Comparison of ENCODE assay signal across 13 cellular contexts in genomic region chr17:76840884-76841775, GRCh38. TPM values are rescaled to one million over a fixed set of nuclear protein-coding genes. Genes with fewer than 3 reads are reported as not detected.
DNase-seq lines count a peak whose midpoint lies in the region; ATAC-seq, FAIRE-seq and TF ChIP-seq lines count a peak whose summit lies in the region.
"Had no signal": no experiment of that assay in that cellular context is flagged by ENCODE, and none has a peak within 500 bp of the region (broad histone marks: within the 10 kb centered on the region; RNA-seq: fewer than 3 reads in every experiment).

No MANE protein-coding gene starts in this region.

- H3K4me1 Mint-ChIP-seq in neural progenitor cell = peaks cover 39% of the 10 kb centered on the region

- H3K27me3 ChIP-seq in K562 (ENCODE audit: control insufficient read depth in 2 of 2, insufficient read depth in 2 of 2, low read length in 2 of 2) (no peaks in the 10 kb centered on the region; a peak in 2 of 5 replicates), neural progenitor cell (no peaks in the 10 kb centered on the region)

- H3K9me1 ChIP-seq in K562 (ENCODE audit: control insufficient read depth, insufficient read depth, low read length) = peaks cover 3% of the 10 kb centered on the region

- peaks cover 21% of the 10 kb centered on the region for H3K27me3 Mint-ChIP-seq in neural progenitor cell (ENCODE audit: insufficient read depth, low read depth)

- intact Hi-C loops in K562 (cut with micrococcal nuclease) = no loop called here

- WGBS in K562 (ENCODE audit: insufficient coverage, low coverage, missing lambda C conversion rate) = 0% methylated on average over 5 of the region's 8 CpGs

- DNase-seq in EH (ENCODE audit: low read depth) (peak; percentile 14), M059J (ENCODE audit: low read depth) (peak; percentile 23), K562 (ENCODE audit: extremely low read depth in 1 of 4, low spot score in 3 of 4) (peak in 2 of 4 experiments; percentile 35 to 50), neural progenitor cell (ENCODE audit: low spot score) (peak; percentile 45), T1000 (lab: John Stamatoyannopoulos, UW) (no peak)
- DNase-seq: activated CD4-positive, CD25-positive, alpha-beta regulatory T cell; CD4-positive, alpha-beta T cell; heart right ventricle; NCI-H1048; stimulated activated CD4-positive, alpha-beta T cell treated with anti-CD3 and anti-CD28 coated beads, Interleukin-4, amount 100 ng/mL, for 1 hour had no signal

- peak overlapping the region in 1 of 2 experiments; percentile 86; a peak in 2 of 4 replicates for H3K9ac ChIP-seq in K562 (ENCODE audit: insufficient read depth in 1 of 2, low read depth in 2 of 2, low read length in 2 of 2)
- H3K9ac ChIP-seq in neural progenitor cell = no peak overlapping the region

- in situ Hi-C loops in K562 (cut with MboI) = no loop called here

- no peaks in the 10 kb centered on the region; the same call in 1 of the 2 replicates for H4K20me1 ChIP-seq in K562 (replicated peaks; ENCODE audit: control insufficient read depth, insufficient read depth, low read length)
- no peaks in the 10 kb centered on the region for H4K20me1 ChIP-seq in neural progenitor cell (ENCODE audit: low read depth)

- no peak for TF ChIP-seq POLR2A in K562 (conservative IDR thresholded peaks at IDR 0.05)

- H3K27ac ChIP-seq in K562 (ENCODE audit: extremely low read depth, low read depth, low read length) = no peak overlapping the region
- H3K27ac ChIP-seq in neural progenitor cell = no peak overlapping the region
- H3K27ac ChIP-seq: heart right ventricle had no signal

- peak overlapping the region; percentile 7; the same call in 1 of the 2 replicates for H3K4me2 ChIP-seq in K562 (ENCODE audit: insufficient read depth, low read length)
- peak overlapping the region; percentile 86 for H3K4me2 ChIP-seq in neural progenitor cell

- TF ChIP-seq CTCF in K562 (IDR thresholded peaks at IDR 0.05 in 2 of 3, conservative IDR thresholded peaks at IDR 0.05 in 1 of 3; ENCODE audit: insufficient read depth in 2 of 3, low read depth in 1 of 3, low read length in 3 of 3) = no peak
- no peak for TF ChIP-seq CTCF in neural progenitor cell (IDR thresholded peaks at IDR 0.05)

- TF ChIP-seq RAD21 in K562 (CRISPR knock-in tag; conservative IDR thresholded peaks at IDR 0.05 in 1 of 2, IDR thresholded peaks at IDR 0.05 in 1 of 2) = no peak

- CTCF ChIA-PET in K562 (lab: Yijun Ruan, JAX; ENCODE audit: low intra/inter-chr PET ratio) = no interaction called here

- ATAC-seq in K562 = no peak
- no peak for ATAC-seq in HG02678 (IDR thresholded peaks at IDR 0.05; ENCODE audit: unreplicated experiment)
- ATAC-seq in GM19023 (IDR thresholded peaks at IDR 0.05; ENCODE audit: unreplicated experiment) = no peak

- peaks cover 25% of the 10 kb centered on the region for H3F3A ChIP-seq in neural progenitor cell (ENCODE audit: low read depth)

- H3K36me3 Mint-ChIP-seq in neural progenitor cell = no peaks in the 10 kb centered on the region

- no TSS peak for BruUV-seq in K562 (replicated peaks; lab: Mats Ljungman, UMichigan)

- H3K36me3 ChIP-seq in K562 (ENCODE audit: control insufficient read depth, insufficient read depth, low read length) = no peaks in the 10 kb centered on the region
- H3K36me3 ChIP-seq in neural progenitor cell = no peaks in the 10 kb centered on the region
- H3K36me3 ChIP-seq: heart right ventricle had no signal

- H3K9me3 ChIP-seq in K562 (replicated peaks; ENCODE audit: control insufficient read depth, insufficient read depth, low read depth, low read length) (no peaks in the 10 kb centered on the region), neural progenitor cell (ENCODE audit: low read depth) (no peaks in the 10 kb centered on the region)
- H3K9me3 ChIP-seq: heart right ventricle had no signal

- peak overlapping the region; percentile 75 for H3K27ac Mint-ChIP-seq in neural progenitor cell
- H3K27ac Mint-ChIP-seq: CD4-positive, alpha-beta T cell had no signal

- no peak for FAIRE-seq in K562 (lab: Jason Lieb, UNC)
- FAIRE-seq: G401.6 had no signal

- H2AFZ ChIP-seq in K562 (ENCODE audit: low read depth, low read length) = peak overlapping the region; percentile 70
- peak overlapping the region; percentile 70 for H2AFZ ChIP-seq in neural progenitor cell (replicated peaks)

- H3K4me3 ChIP-seq in K562 = no peak overlapping the region
- H3K4me3 ChIP-seq in neural progenitor cell = peak overlapping the region; percentile 48
- H3K4me3 ChIP-seq: heart right ventricle had no signal

- no peaks in the 10 kb centered on the region for H3K9me3 Mint-ChIP-seq in neural progenitor cell
- H3K9me3 Mint-ChIP-seq: CD4-positive, alpha-beta T cell had no signal

- H3K4me1 ChIP-seq in K562 (replicated peaks in 1 of 2; ENCODE audit: control insufficient read depth in 2 of 2, insufficient read depth in 2 of 2, low read length in 2 of 2) (peaks cover 24 to 49% of the 10 kb centered on the region in 2 experiments; a peak in 4 of 5 replicates), neural progenitor cell (peaks cover 21% of the 10 kb centered on the region)

- TF ChIP-seq EP300 in K562 (IDR thresholded peaks at IDR 0.05; ENCODE audit: low read length) = no peak

- peak overlapping the region; percentile 70 for H3K4me3 Mint-ChIP-seq in neural progenitor cell
- H3K4me3 Mint-ChIP-seq: CD4-positive, alpha-beta T cell had no signal

- no peaks in the 10 kb centered on the region for H3K79me2 ChIP-seq in K562 (ENCODE audit: control insufficient read depth, insufficient read depth, low read length)
- no peaks in the 10 kb centered on the region for H3K79me2 ChIP-seq in neural progenitor cell (ENCODE audit: low read depth)

- POLR2A ChIA-PET in K562 (lab: Yijun Ruan, JAX) = interaction anchor here (0.7 to 1.2 kb wide), 6 partner anchors 8 to 283 kb away, joined by 3 to 4 read pairs (median 4); partner anchors contain the start of gene SRSF2

TF ChIP-seq in K562, 482 proteins besides CTCF, POLR2A, EP300 and RAD21 (continues in another document):
- no peak for TF ChIP-seq MAFG (tag; conservative IDR thresholded peaks at IDR 0.05)
- TF ChIP-seq DIDO1 (tag; IDR thresholded peaks at IDR 0.05; ENCODE audit: low read depth) = 0 out of 2 replicates have a peak, but pooled peaks have one; percentile 12
- no peak for TF ChIP-seq HINFP (tag; conservative IDR thresholded peaks at IDR 0.05; ENCODE audit: low read depth)

RNA-seq across cellular contexts. Expression of gene MGAT5B, which starts 27.1 kb away (rescaled TPM):
- 6.5 and 11.8 TPM in 2 replicates for total RNA-seq in M059J (2014; rRNA removed; shearing (Covaris generic))
- total RNA-seq in K562 (2011; cell fraction: chromatin; rRNA removed; ENCODE audit: low replicate concordance) = 1.5 and 5.7 TPM in 2 replicates
- total RNA-seq in K562 (2011; cell fraction: nucleolus; rRNA removed) = 2.2 and 2.5 TPM in 2 replicates
- total RNA-seq in K562 (2011; cell fraction: nucleoplasm; rRNA removed) = 0.76 and 1.6 TPM in 2 replicates
- total RNA-seq in K562 (2014; rRNA removed) (0.18 and 0.29 TPM in 2 replicates), K562 (2014; rRNA removed; fragmentation: Illumina TruSeq; extraction: Trizol) (0.19 TPM in 1 of 2 replicates, not detected in the other), K562 (2015; rRNA removed; fragmentation: Illumina TruSeq; extraction: Trizol) (not detected in 2 replicates), K562 (2021) (0.16 and 0.22 TPM in 2 replicates), neural progenitor cell (ENCODE audit: low replicate concordance) (1.8 and 6.0 TPM in 2 replicates)
- polyA plus RNA-seq in K562 (2011; rRNA removed) (0.43 and 0.79 TPM in 2 replicates), K562 (2014; fragmentation: Illumina TruSeq; extraction: Trizol) (0.09 and 0.17 TPM in 2 replicates), K562 (2014; fragmentation: Nextera tagmentation; extraction: Ambion mirVana) (not detected), K562 (2014; rRNA removed) (0.16 TPM in 1 of 2 replicates, not detected in the other)
- polyA plus RNA-seq in K562 (2011; cell fraction: cytosol; rRNA removed) = 0.59 and 1.2 TPM in 2 replicates
- polyA plus RNA-seq in K562 (2011; cell fraction: nucleus; rRNA removed) = 2.3 and 3.9 TPM in 2 replicates
- polyA plus RNA-seq in K562 (2012) = 0.19 and 0.22 TPM in 2 replicates
- 0.09 and 0.11 TPM in 2 replicates for polyA minus RNA-seq in K562 (2011; rRNA and poly(A)+ RNA removed)
- 1.5 TPM in 1 of 2 replicates, not detected in the other for polyA minus RNA-seq in K562 (2011; cell fraction: cytosol; rRNA and poly(A)+ RNA removed)
- polyA minus RNA-seq in K562 (2011; cell fraction: nucleus; rRNA and poly(A)+ RNA removed) = 1.5 and 1.9 TPM in 2 replicates
